1 cellular context compared by ENCODE assay signal in genomic region chr3:45054196-45054857, GRCh38.
TF ChIP-seq lines count a peak whose summit lies in the region.

No MANE protein-coding gene starts in this region.

TF ChIP-seq in K562, 482 proteins besides CTCF, POLR2A, EP300 and RAD21 (continued from another document and continues in another):
- TF ChIP-seq, protein P1, sequence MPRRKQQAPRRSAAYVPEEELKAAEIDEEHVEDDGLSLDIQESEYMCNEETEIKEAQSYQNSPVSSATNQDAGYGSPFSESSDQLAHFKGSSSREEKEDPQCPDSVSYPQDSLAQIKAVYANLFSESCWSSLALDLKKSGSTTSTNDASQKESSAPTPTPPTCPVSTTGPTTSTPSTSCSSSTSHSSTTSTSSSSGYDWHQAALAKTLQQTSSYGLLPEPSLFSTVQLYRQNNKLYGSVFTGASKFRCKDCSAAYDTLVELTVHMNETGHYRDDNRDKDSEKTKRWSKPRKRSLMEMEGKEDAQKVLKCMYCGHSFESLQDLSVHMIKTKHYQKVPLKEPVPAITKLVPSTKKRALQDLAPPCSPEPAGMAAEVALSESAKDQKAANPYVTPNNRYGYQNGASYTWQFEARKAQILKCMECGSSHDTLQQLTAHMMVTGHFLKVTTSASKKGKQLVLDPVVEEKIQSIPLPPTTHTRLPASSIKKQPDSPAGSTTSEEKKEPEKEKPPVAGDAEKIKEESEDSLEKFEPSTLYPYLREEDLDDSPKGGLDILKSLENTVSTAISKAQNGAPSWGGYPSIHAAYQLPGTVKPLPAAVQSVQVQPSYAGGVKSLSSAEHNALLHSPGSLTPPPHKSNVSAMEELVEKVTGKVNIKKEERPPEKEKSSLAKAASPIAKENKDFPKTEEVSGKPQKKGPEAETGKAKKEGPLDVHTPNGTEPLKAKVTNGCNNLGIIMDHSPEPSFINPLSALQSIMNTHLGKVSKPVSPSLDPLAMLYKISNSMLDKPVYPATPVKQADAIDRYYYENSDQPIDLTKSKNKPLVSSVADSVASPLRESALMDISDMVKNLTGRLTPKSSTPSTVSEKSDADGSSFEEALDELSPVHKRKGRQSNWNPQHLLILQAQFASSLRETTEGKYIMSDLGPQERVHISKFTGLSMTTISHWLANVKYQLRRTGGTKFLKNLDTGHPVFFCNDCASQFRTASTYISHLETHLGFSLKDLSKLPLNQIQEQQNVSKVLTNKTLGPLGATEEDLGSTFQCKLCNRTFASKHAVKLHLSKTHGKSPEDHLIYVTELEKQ (CRISPR knock-in tag; IDR thresholded peaks at IDR 0.05) = peak; percentile 97
- TF ChIP-seq ELF4 (CRISPR knock-in tag; IDR thresholded peaks at IDR 0.05) = peak; percentile 67; the same call in 1 of the 2 replicates
- no peak for TF ChIP-seq CHCHD3 (CRISPR knock-in tag; IDR thresholded peaks at IDR 0.05)
- no peak for TF ChIP-seq RAD51 (IDR thresholded peaks at IDR 0.05; ENCODE audit: borderline replicate concordance, low read depth)
- no peak for TF ChIP-seq SNIP1 (IDR thresholded peaks at IDR 0.05; ENCODE audit: low read depth)
- TF ChIP-seq SREBF1 (IDR thresholded peaks at IDR 0.05; ENCODE audit: borderline replicate concordance, low read depth, low read length) = no peak
- no peak for TF ChIP-seq TGIF2 (CRISPR knock-in tag; IDR thresholded peaks at IDR 0.05)
- TF ChIP-seq ZNF655 (CRISPR knock-in tag; IDR thresholded peaks at IDR 0.05) = no peak
- TF ChIP-seq, protein P2, sequence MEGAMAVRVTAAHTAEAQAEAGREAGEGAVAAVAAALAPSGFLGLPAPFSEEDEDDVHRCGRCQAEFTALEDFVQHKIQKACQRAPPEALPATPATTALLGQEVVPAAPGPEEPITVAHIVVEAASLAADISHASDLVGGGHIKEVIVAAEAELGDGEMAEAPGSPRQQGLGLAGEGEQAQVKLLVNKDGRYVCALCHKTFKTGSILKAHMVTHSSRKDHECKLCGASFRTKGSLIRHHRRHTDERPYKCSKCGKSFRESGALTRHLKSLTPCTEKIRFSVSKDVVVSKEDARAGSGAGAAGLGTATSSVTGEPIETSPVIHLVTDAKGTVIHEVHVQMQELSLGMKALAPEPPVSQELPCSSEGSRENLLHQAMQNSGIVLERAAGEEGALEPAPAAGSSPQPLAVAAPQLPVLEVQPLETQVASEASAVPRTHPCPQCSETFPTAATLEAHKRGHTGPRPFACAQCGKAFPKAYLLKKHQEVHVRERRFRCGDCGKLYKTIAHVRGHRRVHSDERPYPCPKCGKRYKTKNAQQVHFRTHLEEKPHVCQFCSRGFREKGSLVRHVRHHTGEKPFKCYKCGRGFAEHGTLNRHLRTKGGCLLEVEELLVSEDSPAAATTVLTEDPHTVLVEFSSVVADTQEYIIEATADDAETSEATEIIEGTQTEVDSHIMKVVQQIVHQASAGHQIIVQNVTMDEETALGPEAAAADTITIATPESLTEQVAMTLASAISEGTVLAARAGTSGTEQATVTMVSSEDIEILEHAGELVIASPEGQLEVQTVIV (CRISPR knock-in tag; IDR thresholded peaks at IDR 0.05; ENCODE audit: borderline replicate concordance) = peak; percentile 81
- TF ChIP-seq CBX5 (IDR thresholded peaks at IDR 0.05; ENCODE audit: borderline replicate concordance, low read depth) = no peak
- TF ChIP-seq, protein P3, sequence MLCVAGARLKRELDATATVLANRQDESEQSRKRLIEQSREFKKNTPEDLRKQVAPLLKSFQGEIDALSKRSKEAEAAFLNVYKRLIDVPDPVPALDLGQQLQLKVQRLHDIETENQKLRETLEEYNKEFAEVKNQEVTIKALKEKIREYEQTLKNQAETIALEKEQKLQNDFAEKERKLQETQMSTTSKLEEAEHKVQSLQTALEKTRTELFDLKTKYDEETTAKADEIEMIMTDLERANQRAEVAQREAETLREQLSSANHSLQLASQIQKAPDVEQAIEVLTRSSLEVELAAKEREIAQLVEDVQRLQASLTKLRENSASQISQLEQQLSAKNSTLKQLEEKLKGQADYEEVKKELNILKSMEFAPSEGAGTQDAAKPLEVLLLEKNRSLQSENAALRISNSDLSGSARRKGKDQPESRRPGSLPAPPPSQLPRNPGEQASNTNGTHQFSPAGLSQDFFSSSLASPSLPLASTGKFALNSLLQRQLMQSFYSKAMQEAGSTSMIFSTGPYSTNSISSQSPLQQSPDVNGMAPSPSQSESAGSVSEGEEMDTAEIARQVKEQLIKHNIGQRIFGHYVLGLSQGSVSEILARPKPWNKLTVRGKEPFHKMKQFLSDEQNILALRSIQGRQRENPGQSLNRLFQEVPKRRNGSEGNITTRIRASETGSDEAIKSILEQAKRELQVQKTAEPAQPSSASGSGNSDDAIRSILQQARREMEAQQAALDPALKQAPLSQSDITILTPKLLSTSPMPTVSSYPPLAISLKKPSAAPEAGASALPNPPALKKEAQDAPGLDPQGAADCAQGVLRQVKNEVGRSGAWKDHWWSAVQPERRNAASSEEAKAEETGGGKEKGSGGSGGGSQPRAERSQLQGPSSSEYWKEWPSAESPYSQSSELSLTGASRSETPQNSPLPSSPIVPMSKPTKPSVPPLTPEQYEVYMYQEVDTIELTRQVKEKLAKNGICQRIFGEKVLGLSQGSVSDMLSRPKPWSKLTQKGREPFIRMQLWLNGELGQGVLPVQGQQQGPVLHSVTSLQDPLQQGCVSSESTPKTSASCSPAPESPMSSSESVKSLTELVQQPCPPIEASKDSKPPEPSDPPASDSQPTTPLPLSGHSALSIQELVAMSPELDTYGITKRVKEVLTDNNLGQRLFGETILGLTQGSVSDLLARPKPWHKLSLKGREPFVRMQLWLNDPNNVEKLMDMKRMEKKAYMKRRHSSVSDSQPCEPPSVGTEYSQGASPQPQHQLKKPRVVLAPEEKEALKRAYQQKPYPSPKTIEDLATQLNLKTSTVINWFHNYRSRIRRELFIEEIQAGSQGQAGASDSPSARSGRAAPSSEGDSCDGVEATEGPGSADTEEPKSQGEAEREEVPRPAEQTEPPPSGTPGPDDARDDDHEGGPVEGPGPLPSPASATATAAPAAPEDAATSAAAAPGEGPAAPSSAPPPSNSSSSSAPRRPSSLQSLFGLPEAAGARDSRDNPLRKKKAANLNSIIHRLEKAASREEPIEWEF (CRISPR knock-in tag; IDR thresholded peaks at IDR 0.05) = peak; percentile 90; the same call in 1 of the 2 replicates
- TF ChIP-seq, protein P4, sequence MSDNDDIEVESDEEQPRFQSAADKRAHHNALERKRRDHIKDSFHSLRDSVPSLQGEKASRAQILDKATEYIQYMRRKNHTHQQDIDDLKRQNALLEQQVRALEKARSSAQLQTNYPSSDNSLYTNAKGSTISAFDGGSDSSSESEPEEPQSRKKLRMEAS (CRISPR knock-in tag; IDR thresholded peaks at IDR 0.05) = no peak
- TF ChIP-seq FOXJ3 (CRISPR knock-in tag; IDR thresholded peaks at IDR 0.05) = no peak
- TF ChIP-seq, protein P5, sequence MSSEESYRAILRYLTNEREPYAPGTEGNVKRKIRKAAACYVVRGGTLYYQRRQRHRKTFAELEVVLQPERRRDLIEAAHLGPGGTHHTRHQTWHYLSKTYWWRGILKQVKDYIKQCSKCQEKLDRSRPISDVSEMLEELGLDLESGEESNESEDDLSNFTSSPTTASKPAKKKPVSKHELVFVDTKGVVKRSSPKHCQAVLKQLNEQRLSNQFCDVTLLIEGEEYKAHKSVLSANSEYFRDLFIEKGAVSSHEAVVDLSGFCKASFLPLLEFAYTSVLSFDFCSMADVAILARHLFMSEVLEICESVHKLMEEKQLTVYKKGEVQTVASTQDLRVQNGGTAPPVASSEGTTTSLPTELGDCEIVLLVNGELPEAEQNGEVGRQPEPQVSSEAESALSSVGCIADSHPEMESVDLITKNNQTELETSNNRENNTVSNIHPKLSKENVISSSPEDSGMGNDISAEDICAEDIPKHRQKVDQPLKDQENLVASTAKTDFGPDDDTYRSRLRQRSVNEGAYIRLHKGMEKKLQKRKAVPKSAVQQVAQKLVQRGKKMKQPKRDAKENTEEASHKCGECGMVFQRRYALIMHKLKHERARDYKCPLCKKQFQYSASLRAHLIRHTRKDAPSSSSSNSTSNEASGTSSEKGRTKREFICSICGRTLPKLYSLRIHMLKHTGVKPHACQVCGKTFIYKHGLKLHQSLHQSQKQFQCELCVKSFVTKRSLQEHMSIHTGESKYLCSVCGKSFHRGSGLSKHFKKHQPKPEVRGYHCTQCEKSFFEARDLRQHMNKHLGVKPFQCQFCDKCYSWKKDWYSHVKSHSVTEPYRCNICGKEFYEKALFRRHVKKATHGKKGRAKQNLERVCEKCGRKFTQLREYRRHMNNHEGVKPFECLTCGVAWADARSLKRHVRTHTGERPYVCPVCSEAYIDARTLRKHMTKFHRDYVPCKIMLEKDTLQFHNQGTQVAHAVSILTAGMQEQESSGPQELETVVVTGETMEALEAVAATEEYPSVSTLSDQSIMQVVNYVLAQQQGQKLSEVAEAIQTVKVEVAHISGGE (CRISPR knock-in tag; IDR thresholded peaks at IDR 0.05) = no peak
- TF ChIP-seq HDAC1 (IDR thresholded peaks at IDR 0.05) = 0 out of 4 replicates have a peak, but pooled peaks of 1 of the 2 experiments have one; percentile 34
- peak; percentile 85 for TF ChIP-seq IFI16 (CRISPR knock-in tag; IDR thresholded peaks at IDR 0.05)
- no peak for TF ChIP-seq DNMT1 (IDR thresholded peaks at IDR 0.05)
- no peak for TF ChIP-seq HES1 (IDR thresholded peaks at IDR 0.05; ENCODE audit: low read depth)
- no peak for TF ChIP-seq BRD4 (IDR thresholded peaks at IDR 0.05)
- peak; percentile 74; the same call in 1 of the 2 replicates for TF ChIP-seq HOXB6 (CRISPR knock-in tag; IDR thresholded peaks at IDR 0.05; ENCODE audit: borderline replicate concordance)
- peak; percentile 94 for TF ChIP-seq RHOXF2B (CRISPR knock-in tag; conservative IDR thresholded peaks at IDR 0.05)
- TF ChIP-seq EZH2 (IDR thresholded peaks at IDR 0.05; ENCODE audit: borderline replicate concordance, low read depth, low read length) = no peak
- TF ChIP-seq BACH1 (tag; IDR thresholded peaks at IDR 0.05) = peak; percentile 95
- no peak for TF ChIP-seq ATF7 (IDR thresholded peaks at IDR 0.05)
- TF ChIP-seq CEBPB (tag; IDR thresholded peaks at IDR 0.05) = no peak; the same call in 1 of the 2 replicates
- no peak for TF ChIP-seq POLR3G (IDR thresholded peaks at IDR 0.05; ENCODE audit: extremely low read depth, insufficient read length, insufficient replicate concordance)
- TF ChIP-seq, protein P6, sequence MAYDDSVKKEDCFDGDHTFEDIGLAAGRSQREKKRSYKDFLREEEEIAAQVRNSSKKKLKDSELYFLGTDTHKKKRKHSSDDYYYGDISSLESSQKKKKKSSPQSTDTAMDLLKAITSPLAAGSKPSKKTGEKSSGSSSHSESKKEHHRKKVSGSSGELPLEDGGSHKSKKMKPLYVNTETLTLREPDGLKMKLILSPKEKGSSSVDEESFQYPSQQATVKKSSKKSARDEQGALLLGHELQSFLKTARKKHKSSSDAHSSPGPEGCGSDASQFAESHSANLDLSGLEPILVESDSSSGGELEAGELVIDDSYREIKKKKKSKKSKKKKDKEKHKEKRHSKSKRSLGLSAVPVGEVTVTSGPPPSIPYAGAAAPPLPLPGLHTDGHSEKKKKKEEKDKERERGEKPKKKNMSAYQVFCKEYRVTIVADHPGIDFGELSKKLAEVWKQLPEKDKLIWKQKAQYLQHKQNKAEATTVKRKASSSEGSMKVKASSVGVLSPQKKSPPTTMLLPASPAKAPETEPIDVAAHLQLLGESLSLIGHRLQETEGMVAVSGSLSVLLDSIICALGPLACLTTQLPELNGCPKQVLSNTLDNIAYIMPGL (CRISPR knock-in tag; IDR thresholded peaks at IDR 0.05) = no peak
- no peak for TF ChIP-seq CBX2 (IDR thresholded peaks at IDR 0.05; ENCODE audit: insufficient read depth, low read length, poor library complexity, severe bottlenecking)
- no peak for TF ChIP-seq ZEB2 (IDR thresholded peaks at IDR 0.05)
- TF ChIP-seq KDM4B (IDR thresholded peaks at IDR 0.05; ENCODE audit: borderline replicate concordance in 2 of 2, low read depth in 1 of 2) = no peak
- TF ChIP-seq, protein P7, sequence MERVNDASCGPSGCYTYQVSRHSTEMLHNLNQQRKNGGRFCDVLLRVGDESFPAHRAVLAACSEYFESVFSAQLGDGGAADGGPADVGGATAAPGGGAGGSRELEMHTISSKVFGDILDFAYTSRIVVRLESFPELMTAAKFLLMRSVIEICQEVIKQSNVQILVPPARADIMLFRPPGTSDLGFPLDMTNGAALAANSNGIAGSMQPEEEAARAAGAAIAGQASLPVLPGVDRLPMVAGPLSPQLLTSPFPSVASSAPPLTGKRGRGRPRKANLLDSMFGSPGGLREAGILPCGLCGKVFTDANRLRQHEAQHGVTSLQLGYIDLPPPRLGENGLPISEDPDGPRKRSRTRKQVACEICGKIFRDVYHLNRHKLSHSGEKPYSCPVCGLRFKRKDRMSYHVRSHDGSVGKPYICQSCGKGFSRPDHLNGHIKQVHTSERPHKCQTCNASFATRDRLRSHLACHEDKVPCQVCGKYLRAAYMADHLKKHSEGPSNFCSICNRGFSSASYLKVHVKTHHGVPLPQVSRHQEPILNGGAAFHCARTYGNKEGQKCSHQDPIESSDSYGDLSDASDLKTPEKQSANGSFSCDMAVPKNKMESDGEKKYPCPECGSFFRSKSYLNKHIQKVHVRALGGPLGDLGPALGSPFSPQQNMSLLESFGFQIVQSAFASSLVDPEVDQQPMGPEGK (CRISPR knock-in tag; IDR thresholded peaks at IDR 0.05; ENCODE audit: borderline replicate concordance) = peak; percentile 92; the same call in 1 of the 2 replicates
- no peak for TF ChIP-seq KHSRP (IDR thresholded peaks at IDR 0.05)
- TF ChIP-seq, protein P8, sequence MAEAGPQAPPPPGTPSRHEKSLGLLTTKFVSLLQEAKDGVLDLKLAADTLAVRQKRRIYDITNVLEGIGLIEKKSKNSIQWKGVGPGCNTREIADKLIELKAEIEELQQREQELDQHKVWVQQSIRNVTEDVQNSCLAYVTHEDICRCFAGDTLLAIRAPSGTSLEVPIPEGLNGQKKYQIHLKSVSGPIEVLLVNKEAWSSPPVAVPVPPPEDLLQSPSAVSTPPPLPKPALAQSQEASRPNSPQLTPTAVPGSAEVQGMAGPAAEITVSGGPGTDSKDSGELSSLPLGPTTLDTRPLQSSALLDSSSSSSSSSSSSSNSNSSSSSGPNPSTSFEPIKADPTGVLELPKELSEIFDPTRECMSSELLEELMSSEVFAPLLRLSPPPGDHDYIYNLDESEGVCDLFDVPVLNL (CRISPR knock-in tag; IDR thresholded peaks at IDR 0.05; ENCODE audit: low read depth) = no peak
- no peak for TF ChIP-seq ZNF274 (IDR thresholded peaks at IDR 0.05; ENCODE audit: borderline replicate concordance, low read depth, low read length)
- peak; percentile 86 for TF ChIP-seq ZNF212 (CRISPR knock-in tag; IDR thresholded peaks at IDR 0.05)
- peak; percentile 86 for TF ChIP-seq TCFL5 (CRISPR knock-in tag; conservative IDR thresholded peaks at IDR 0.05)
